In genomic region chr1:32767641-32768040, GRCh38 we compare ENCODE assay signal across 1 cellular context.
TF ChIP-seq lines count a peak whose summit lies in the region.

No MANE protein-coding gene starts in this region.

TF ChIP-seq in H1, 55 proteins besides CTCF, POLR2A, EP300 and RAD21:
- TF ChIP-seq RXRA (IDR thresholded peaks at IDR 0.05; ENCODE audit: insufficient read depth, low read depth, low read length) (no peak), BACH1 (IDR thresholded peaks at IDR 0.05; ENCODE audit: low read length) (no peak), CBX5 (IDR thresholded peaks at IDR 0.05; ENCODE audit: low read depth, low read length) (no peak), SIRT6 (IDR thresholded peaks at IDR 0.05; ENCODE audit: low read length) (no peak), TBP (IDR thresholded peaks at IDR 0.05; ENCODE audit: low read depth, low read length) (no peak), PHF8 (conservative IDR thresholded peaks at IDR 0.05; ENCODE audit: low read depth, low read length) (no peak)
